ENCODE assay signal across 1 cellular context in the genomic region with DNA sequence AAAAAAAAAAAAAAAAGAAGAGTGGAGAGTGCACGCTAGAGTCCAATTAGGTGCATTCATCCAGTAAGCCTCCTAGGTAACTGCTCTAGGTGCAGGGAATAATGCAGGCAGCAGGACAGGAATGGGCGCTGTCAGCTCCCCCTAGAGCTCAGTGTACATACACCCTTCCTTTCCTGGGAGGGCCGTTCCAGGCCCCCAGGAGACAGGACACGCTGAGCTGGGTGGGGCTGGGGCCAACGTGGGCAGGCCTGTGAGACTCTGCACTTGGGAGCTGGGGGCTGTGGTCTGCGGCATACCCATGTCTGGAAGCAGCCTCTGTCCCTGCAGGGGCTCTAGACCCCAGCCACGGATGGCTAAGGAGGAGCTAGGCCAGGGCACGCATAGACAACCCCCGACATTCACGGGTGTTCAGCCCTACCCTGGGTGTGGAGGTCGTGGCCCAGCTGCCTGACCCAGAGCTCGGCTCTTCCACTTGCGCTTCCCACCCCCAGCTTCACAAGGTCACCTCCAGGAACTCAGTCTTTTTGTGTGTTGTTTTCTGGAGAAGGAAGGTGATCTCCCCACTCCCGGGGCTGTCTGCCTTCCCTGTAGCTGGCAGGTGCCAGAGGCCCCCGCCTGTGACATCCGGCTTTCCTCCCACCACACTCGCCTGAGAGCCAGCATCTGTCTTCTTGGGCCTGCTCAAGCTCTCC.
TF ChIP-seq lines count a peak whose summit lies in the region.

No MANE protein-coding gene starts in this region.

TF ChIP-seq in GM23338, 12 proteins besides CTCF, POLR2A, EP300 and RAD21 (continued from another document):
- TF ChIP-seq, protein P1, sequence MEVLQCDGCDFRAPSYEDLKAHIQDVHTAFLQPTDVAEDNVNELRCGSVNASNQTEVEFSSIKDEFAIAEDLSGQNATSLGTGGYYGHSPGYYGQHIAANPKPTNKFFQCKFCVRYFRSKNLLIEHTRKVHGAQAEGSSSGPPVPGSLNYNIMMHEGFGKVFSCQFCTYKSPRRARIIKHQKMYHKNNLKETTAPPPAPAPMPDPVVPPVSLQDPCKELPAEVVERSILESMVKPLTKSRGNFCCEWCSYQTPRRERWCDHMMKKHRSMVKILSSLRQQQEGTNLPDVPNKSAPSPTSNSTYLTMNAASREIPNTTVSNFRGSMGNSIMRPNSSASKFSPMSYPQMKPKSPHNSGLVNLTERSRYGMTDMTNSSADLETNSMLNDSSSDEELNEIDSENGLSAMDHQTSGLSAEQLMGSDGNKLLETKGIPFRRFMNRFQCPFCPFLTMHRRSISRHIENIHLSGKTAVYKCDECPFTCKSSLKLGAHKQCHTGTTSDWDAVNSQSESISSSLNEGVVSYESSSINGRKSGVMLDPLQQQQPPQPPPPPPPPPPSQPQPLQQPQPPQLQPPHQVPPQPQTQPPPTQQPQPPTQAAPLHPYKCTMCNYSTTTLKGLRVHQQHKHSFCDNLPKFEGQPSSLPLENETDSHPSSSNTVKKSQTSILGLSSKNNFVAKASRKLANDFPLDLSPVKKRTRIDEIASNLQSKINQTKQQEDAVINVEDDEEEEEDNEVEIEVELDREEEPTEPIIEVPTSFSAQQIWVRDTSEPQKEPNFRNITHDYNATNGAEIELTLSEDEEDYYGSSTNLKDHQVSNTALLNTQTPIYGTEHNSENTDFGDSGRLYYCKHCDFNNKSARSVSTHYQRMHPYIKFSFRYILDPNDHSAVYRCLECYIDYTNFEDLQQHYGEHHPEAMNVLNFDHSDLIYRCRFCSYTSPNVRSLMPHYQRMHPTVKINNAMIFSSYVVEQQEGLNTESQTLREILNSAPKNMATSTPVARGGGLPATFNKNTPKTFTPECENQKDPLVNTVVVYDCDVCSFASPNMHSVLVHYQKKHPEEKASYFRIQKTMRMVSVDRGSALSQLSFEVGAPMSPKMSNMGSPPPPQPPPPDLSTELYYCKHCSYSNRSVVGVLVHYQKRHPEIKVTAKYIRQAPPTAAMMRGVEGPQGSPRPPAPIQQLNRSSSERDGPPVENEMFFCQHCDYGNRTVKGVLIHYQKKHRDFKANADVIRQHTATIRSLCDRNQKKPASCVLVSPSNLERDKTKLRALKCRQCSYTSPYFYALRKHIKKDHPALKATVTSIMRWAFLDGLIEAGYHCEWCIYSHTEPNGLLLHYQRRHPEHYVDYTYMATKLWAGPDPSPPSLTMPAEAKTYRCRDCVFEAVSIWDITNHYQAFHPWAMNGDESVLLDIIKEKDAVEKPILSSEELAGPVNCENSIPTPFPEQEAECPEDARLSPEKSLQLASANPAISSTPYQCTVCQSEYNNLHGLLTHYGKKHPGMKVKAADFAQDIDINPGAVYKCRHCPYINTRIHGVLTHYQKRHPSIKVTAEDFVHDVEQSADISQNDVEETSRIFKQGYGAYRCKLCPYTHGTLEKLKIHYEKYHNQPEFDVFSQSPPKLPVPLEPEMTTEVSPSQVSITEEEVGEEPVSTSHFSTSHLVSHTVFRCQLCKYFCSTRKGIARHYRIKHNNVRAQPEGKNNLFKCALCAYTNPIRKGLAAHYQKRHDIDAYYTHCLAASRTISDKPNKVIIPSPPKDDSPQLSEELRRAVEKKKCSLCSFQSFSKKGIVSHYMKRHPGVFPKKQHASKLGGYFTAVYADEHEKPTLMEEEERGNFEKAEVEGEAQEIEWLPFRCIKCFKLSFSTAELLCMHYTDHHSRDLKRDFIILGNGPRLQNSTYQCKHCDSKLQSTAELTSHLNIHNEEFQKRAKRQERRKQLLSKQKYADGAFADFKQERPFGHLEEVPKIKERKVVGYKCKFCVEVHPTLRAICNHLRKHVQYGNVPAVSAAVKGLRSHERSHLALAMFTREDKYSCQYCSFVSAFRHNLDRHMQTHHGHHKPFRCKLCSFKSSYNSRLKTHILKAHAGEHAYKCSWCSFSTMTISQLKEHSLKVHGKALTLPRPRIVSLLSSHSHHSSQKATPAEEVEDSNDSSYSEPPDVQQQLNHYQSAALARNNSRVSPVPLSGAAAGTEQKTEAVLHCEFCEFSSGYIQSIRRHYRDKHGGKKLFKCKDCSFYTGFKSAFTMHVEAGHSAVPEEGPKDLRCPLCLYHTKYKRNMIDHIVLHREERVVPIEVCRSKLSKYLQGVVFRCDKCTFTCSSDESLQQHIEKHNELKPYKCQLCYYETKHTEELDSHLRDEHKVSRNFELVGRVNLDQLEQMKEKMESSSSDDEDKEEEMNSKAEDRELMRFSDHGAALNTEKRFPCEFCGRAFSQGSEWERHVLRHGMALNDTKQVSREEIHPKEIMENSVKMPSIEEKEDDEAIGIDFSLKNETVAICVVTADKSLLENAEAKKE (CRISPR knock-in tag; IDR thresholded peaks at IDR 0.05): no peak
- no peak for TF ChIP-seq EZH2phosphoT487 (IDR thresholded peaks at IDR 0.05; ENCODE audit: unreplicated experiment)
- TF ChIP-seq, protein P2, sequence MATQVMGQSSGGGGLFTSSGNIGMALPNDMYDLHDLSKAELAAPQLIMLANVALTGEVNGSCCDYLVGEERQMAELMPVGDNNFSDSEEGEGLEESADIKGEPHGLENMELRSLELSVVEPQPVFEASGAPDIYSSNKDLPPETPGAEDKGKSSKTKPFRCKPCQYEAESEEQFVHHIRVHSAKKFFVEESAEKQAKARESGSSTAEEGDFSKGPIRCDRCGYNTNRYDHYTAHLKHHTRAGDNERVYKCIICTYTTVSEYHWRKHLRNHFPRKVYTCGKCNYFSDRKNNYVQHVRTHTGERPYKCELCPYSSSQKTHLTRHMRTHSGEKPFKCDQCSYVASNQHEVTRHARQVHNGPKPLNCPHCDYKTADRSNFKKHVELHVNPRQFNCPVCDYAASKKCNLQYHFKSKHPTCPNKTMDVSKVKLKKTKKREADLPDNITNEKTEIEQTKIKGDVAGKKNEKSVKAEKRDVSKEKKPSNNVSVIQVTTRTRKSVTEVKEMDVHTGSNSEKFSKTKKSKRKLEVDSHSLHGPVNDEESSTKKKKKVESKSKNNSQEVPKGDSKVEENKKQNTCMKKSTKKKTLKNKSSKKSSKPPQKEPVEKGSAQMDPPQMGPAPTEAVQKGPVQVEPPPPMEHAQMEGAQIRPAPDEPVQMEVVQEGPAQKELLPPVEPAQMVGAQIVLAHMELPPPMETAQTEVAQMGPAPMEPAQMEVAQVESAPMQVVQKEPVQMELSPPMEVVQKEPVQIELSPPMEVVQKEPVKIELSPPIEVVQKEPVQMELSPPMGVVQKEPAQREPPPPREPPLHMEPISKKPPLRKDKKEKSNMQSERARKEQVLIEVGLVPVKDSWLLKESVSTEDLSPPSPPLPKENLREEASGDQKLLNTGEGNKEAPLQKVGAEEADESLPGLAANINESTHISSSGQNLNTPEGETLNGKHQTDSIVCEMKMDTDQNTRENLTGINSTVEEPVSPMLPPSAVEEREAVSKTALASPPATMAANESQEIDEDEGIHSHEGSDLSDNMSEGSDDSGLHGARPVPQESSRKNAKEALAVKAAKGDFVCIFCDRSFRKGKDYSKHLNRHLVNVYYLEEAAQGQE (IDR thresholded peaks at IDR 0.05; ENCODE audit: unreplicated experiment): no peak
- TF ChIP-seq, protein P3, sequence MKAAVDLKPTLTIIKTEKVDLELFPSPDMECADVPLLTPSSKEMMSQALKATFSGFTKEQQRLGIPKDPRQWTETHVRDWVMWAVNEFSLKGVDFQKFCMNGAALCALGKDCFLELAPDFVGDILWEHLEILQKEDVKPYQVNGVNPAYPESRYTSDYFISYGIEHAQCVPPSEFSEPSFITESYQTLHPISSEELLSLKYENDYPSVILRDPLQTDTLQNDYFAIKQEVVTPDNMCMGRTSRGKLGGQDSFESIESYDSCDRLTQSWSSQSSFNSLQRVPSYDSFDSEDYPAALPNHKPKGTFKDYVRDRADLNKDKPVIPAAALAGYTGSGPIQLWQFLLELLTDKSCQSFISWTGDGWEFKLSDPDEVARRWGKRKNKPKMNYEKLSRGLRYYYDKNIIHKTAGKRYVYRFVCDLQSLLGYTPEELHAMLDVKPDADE (IDR thresholded peaks at IDR 0.05): no peak
